10 cellular contexts compared by ENCODE assay signal in the genomic region with DNA sequence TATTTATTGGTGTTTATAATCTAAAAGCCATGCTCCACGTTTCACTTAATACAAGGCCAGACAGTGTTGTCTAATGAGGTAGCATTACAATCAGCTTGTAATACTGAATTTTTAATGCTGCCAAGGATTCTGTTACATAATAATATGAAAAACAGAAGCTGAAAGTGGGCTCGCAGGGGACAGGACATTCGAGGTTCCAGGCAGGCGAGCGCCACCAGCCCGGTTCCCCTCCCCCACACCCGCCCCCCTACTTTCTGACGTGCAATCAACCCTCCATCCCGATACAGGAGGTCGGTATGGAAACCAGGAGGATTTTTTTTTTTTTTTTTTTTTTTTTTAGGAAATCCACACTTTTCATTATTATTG. TPM values are rescaled to one million over a fixed set of nuclear protein-coding genes. Genes with fewer than 3 reads are reported as not detected.
DNase-seq lines count a peak whose midpoint lies in the region; ATAC-seq and TF ChIP-seq lines count a peak whose summit lies in the region.
"Had no signal": no experiment of that assay in that cellular context is flagged by ENCODE, and none has a peak within 500 bp of the region (broad histone marks: within the 10 kb centered on the region; RNA-seq: fewer than 3 reads in every experiment).

No MANE protein-coding gene starts in this region.

- no peak for TF ChIP-seq POLR2A in suprapubic skin (IDR thresholded peaks at IDR 0.05)

- H3K4me3 ChIP-seq in left ventricle myocardium inferior: peak overlapping the region; percentile 89
- no peak overlapping the region for H3K4me3 ChIP-seq in mucosa of rectum (ENCODE audit: low read length in 2 of 2)
- no peak overlapping the region for H3K4me3 ChIP-seq in urinary bladder (ENCODE audit: low read depth, low read length)
- H3K4me3 ChIP-seq in suprapubic skin: no peak overlapping the region

- no peak for TF ChIP-seq CTCF in left ventricle myocardium inferior (IDR thresholded peaks at IDR 0.05; ENCODE audit: borderline replicate concordance)
- no peak for TF ChIP-seq CTCF in suprapubic skin (IDR thresholded peaks at IDR 0.05)

- no peaks in the 10 kb centered on the region for H3K36me3 ChIP-seq in left ventricle myocardium inferior
- no peaks in the 10 kb centered on the region for H3K36me3 ChIP-seq in mucosa of rectum (ENCODE audit: control insufficient read depth in 2 of 2, insufficient read depth in 2 of 2, low read length in 2 of 2)
- no peaks in the 10 kb centered on the region for H3K36me3 ChIP-seq in urinary bladder (ENCODE audit: insufficient read depth)
- no peaks in the 10 kb centered on the region for H3K36me3 ChIP-seq in suprapubic skin

- WGBS in urinary bladder: 31% methylated on average over 10 of the region's 10 CpGs
- WGBS in suprapubic skin: 56% methylated on average over 10 of the region's 10 CpGs

- ATAC-seq in left cardiac atrium: no peak

- H3K9ac ChIP-seq in mucosa of rectum (ENCODE audit: low read depth in 1 of 2, low read length in 2 of 2): no peak overlapping the region

- TF ChIP-seq EP300 in suprapubic skin (IDR thresholded peaks at IDR 0.05): no peak

- H3K27ac ChIP-seq in left ventricle myocardium inferior (replicated peaks) (peak overlapping the region; percentile 97), cingulate gyrus (ENCODE audit: low read depth, low read length) (peak overlapping the region; percentile 80), mucosa of rectum (ENCODE audit: low read depth in 2 of 2, low read length in 2 of 2) (peak overlapping the region; percentile 68 to 69), urinary bladder (ENCODE audit: low read depth) (peak overlapping the region; percentile 61), suprapubic skin (no peak overlapping the region)

- H3K27me3 ChIP-seq in left ventricle myocardium inferior (ENCODE audit: low read depth): no peaks in the 10 kb centered on the region
- no peaks in the 10 kb centered on the region for H3K27me3 ChIP-seq in mucosa of rectum (ENCODE audit: control insufficient read depth in 2 of 2, insufficient read depth in 2 of 2, low read length in 2 of 2)
- no peaks in the 10 kb centered on the region for H3K27me3 ChIP-seq in suprapubic skin

- peaks cover 76% of the 10 kb centered on the region for H3K4me1 ChIP-seq in left ventricle myocardium inferior
- peaks cover 30 to 56% of the 10 kb centered on the region in 2 donors for H3K4me1 ChIP-seq in mucosa of rectum (ENCODE audit: control insufficient read depth in 2 of 2, insufficient read depth in 2 of 2, low read length in 2 of 2)
- peaks cover 4% of the 10 kb centered on the region for H3K4me1 ChIP-seq in urinary bladder (ENCODE audit: insufficient read depth)
- peaks cover 44% of the 10 kb centered on the region for H3K4me1 ChIP-seq in suprapubic skin

- intact Hi-C loops in left ventricle myocardium inferior (cut with micrococcal nuclease) (loop anchor here (10.0 kb wide), 1 partner anchor 219 kb away; no protein-coding TSS in a partner anchor), left cardiac atrium (cut with DNase I) (loop anchor here in 1 of 2 donors (10.0 kb wide), 1 partner anchor 219 kb away; no protein-coding TSS in a partner anchor)

- no peak for DNase-seq in left ventricle myocardium inferior
- no peak for DNase-seq in left cardiac atrium
- DNase-seq in suprapubic skin (ENCODE audit: low spot score in 2 of 2): no peak
- DNase-seq in SIG-M5 (lab: John Stamatoyannopoulos, UW): no peak
- no peak for DNase-seq in stimulated activated naive CD4-positive, alpha-beta T cell treated with Interleukin-2 at 50 U/mL for 16 hours (lab: John Stamatoyannopoulos, UW)
- DNase-seq: central memory CD4-positive, alpha-beta T cell; NCI-H146 had no signal

- H3K9me3 ChIP-seq in left ventricle myocardium inferior (replicated peaks) (no peaks in the 10 kb centered on the region), mucosa of rectum (ENCODE audit: control insufficient read depth in 2 of 2, low read length in 2 of 2) (no peaks in the 10 kb centered on the region), suprapubic skin (no peaks in the 10 kb centered on the region)

RNA-seq across cellular contexts. Expression of gene ZFHX3, which starts 6.2 kb away (rescaled TPM):
- 9.6 TPM for total RNA-seq in left ventricle myocardium inferior
- total RNA-seq in left cardiac atrium: 10 to 100 TPM; 11.9 to 12.6 TPM
- 19.4 TPM for total RNA-seq in urinary bladder
- 11.8 TPM for polyA plus RNA-seq in urinary bladder
- total RNA-seq in suprapubic skin: 10 to 100 TPM; 10.4 to 16.1 (median 12.8) TPM
